ENCODE assay signal across 35 cellular contexts in genomic region chr16:72214821-72215220, GRCh38.
"Had no signal": no experiment of that assay in that cellular context is flagged by ENCODE, and none has a peak within 500 bp of the region (broad histone marks: within the 10 kb centered on the region; RNA-seq: fewer than 3 reads in every experiment).

No MANE protein-coding gene starts in this region.

- H3K9ac ChIP-seq: KMS-11 had no signal

- DNase-seq: Karpas-422, Kasumi-1, MG63, MM.1S, MV-4-11, NCI-H1048, NCI-H1092, NCI-H1092 treated with DMSO at 0.1 percent for 48 hours, NCI-H1105, NCI-H1105 treated with DMSO at 0.1 percent for 48 hours, NCI-H1417, NCI-H1417 treated with DMSO at 0.1 percent for 48 hours, NCI-H1436, NCI-H1436 treated with DMSO at 0.1 percent for 48 hours, NCI-H146, NCI-H1694, NCI-H1694 treated with DMSO at 0.1 percent for 48 hours, NCI-H187, NCI-H187 treated with DMSO at 0.1 percent for 48 hours, NCI-H1930, NCI-H2029, NCI-H2029 treated with DMSO at 0.1 percent for 48 hours, NCI-H2081, NCI-H2081 treated with DMSO at 0.1 percent for 48 hours, NCI-H2107, NCI-H2171, NCI-H2171 treated with DMSO at 0.1 percent for 48 hours, NCI-H2227 treated with DMSO at 0.1 percent for 48 hours, NCI-H226, NCI-H345, NCI-H446, NCI-H446 treated with DMSO at 0.1 percent for 48 hours, NCI-H510A, NCI-H510A treated with DMSO at 0.1 percent for 48 hours had no signal

- H3K27me3 ChIP-seq: MG63 had no signal

- H3K27ac ChIP-seq: KMS-11 had no signal

- H3K9me3 ChIP-seq: MG63 had no signal

- H3K4me2 ChIP-seq: KMS-11 had no signal

- H3K4me3 ChIP-seq: MG63 had no signal

- H3K36me3 ChIP-seq: MG63 had no signal
